33 cellular contexts compared by ENCODE assay signal in the genomic region with DNA sequence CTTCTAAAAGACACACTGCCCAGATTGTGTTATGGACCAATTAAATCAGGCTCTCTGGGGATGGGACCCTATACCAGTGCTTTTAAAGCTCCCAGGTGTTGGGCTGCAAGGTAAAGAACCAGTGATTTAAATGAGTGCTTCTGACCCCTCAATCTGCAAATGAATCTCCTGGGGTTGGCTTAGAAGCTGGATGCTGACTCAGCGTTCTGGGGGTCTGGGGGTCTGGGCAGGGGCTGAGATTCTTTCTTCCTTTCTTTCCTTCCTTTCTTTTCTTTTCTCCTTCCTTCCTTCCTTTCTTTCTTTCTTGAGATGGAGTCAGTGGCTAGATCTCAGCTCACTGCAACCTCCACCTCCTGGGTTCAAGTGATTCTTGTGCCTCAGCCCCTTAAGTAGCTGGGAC. TPM values are rescaled to one million over a fixed set of nuclear protein-coding genes. Genes with fewer than 3 reads are reported as not detected.
"Had no signal": no experiment of that assay in that cellular context is flagged by ENCODE, and none has a peak within 500 bp of the region (broad histone marks: within the 10 kb centered on the region; RNA-seq: fewer than 3 reads in every experiment).

No MANE protein-coding gene starts in this region.

- H3K36me3 Mint-ChIP-seq: activated CD4-positive, alpha-beta memory T cell treated with anti-CD3 and anti-CD28 coated beads for 36 hours; naive thymus-derived CD8-positive, alpha-beta T cell had no signal

- ATAC-seq: heart right ventricle; naive thymus-derived CD8-positive, alpha-beta T cell; T-helper 17 cell had no signal

- H3K27ac ChIP-seq: epithelial cell of prostate, esophagus squamous epithelium, neutrophil, prostate gland, sigmoid colon, tibial nerve, WERI-Rb-1 had no signal

- FAIRE-seq: small intestine had no signal

- H3K4me1 ChIP-seq: prostate gland had no signal

- H3K4me3 ChIP-seq: esophagus squamous epithelium, heart right ventricle, prostate gland, sigmoid colon, tibial nerve had no signal

- H3K4me1 Mint-ChIP-seq: activated CD4-positive, alpha-beta T cell treated with anti-CD3 and anti-CD28 coated beads, Interleukin-2, amount 10 ng/mL, durations not matched to agents 24 days and 14 days; activated T-helper 17 cell treated with anti-CD3 and anti-CD28 coated beads, Interleukin-2, amount 50 U/mL, for 72 hours; naive thymus-derived CD8-positive, alpha-beta T cell had no signal

- H3K4me3 Mint-ChIP-seq: activated CD4-positive, alpha-beta memory T cell treated with anti-CD3 and anti-CD28 coated beads for 36 hours; activated CD4-positive, alpha-beta T cell treated with anti-CD3 and anti-CD28 coated beads, Interleukin-2, amount 10 ng/mL, durations not matched to agents 24 days and 14 days; activated naive CD8-positive, alpha-beta T cell treated with anti-CD3 and anti-CD28 coated beads, Interleukin-2, amount 50 U/mL, for 24 hours; activated T-cell treated with anti-CD3 and anti-CD28 coated beads, Interleukin-2, amount 50 U/mL, for 24 hours; activated T-helper 17 cell treated with anti-CD3 and anti-CD28 coated beads, Interleukin-2, amount 50 U/mL, for 72 hours; T-helper 17 cell had no signal

- H3K9me3 Mint-ChIP-seq: activated CD4-positive, alpha-beta memory T cell treated with anti-CD3 and anti-CD28 coated beads for 36 hours; activated CD4-positive, alpha-beta T cell treated with anti-CD3 and anti-CD28 coated beads, Interleukin-2, amount 10 ng/mL, durations not matched to agents 24 days and 14 days; activated naive CD8-positive, alpha-beta T cell treated with anti-CD3 and anti-CD28 coated beads, Interleukin-2, amount 50 U/mL, for 24 hours; activated T-cell treated with anti-CD3 and anti-CD28 coated beads, Interleukin-2, amount 50 U/mL, for 24 hours; activated T-helper 17 cell treated with anti-CD3 and anti-CD28 coated beads, Interleukin-2, amount 50 U/mL, for 72 hours; naive thymus-derived CD8-positive, alpha-beta T cell had no signal

- DNase-seq: activated CD4-positive, alpha-beta memory T cell treated with anti-CD3 and anti-CD28 coated beads for 36 hours; activated CD4-positive, CD25-positive, alpha-beta regulatory T cell treated with anti-CD3 and anti-CD28 coated beads, Interleukin-2, amount 50 U/mL, for 72 hours; activated CD8-positive, alpha-beta memory T cell treated with anti-CD3 and anti-CD28 coated beads, Interleukin-2, amount 50 U/mL, for 48 hours; activated gamma-delta T cell treated with Interleukin-2 at 50 U/mL for 16 hours; activated naive CD4-positive, alpha-beta T cell treated with anti-CD3 and anti-CD28 coated beads, Interleukin-2, amount 50 U/mL, for 16 hours; activated T-cell treated with anti-CD3 and anti-CD28 coated beads, Interleukin-2, amount 50 U/mL, for 24 hours; amygdala; central memory CD4-positive, alpha-beta T cell; dermis blood vessel endothelial cell; effector CD4-positive, alpha-beta T cell; esophagus squamous epithelium; foreskin melanocyte; heart right ventricle; midbrain; naive thymus-derived CD8-positive, alpha-beta T cell; retina; sigmoid colon; small intestine; stimulated activated CD4-positive, alpha-beta T cell treated with anti-CD3 and anti-CD28 coated beads, Interleukin-4, amount 100 ng/mL, for 24 hours; stimulated activated naive CD4-positive, alpha-beta T cell treated with Interleukin-2 at 50 U/mL for 16 hours; T-helper 17 cell; T1000; WERI-Rb-1 had no signal

- H3K27ac Mint-ChIP-seq: activated CD4-positive, alpha-beta memory T cell treated with anti-CD3 and anti-CD28 coated beads for 36 hours; activated CD4-positive, alpha-beta T cell treated with anti-CD3 and anti-CD28 coated beads, Interleukin-2, amount 10 ng/mL, durations not matched to agents 24 days and 14 days; activated naive CD8-positive, alpha-beta T cell treated with anti-CD3 and anti-CD28 coated beads, Interleukin-2, amount 50 U/mL, for 24 hours; activated T-cell treated with anti-CD3 and anti-CD28 coated beads, Interleukin-2, amount 50 U/mL, for 24 hours; T-helper 17 cell had no signal

- H3K36me3 ChIP-seq: esophagus squamous epithelium, heart right ventricle, neutrophil, prostate gland, sigmoid colon, tibial nerve, WERI-Rb-1 had no signal

- H3K9me3 ChIP-seq: esophagus squamous epithelium, heart right ventricle, neutrophil, prostate gland, sigmoid colon, tibial nerve had no signal

RNA-seq across cellular contexts. Expression of gene TVP23A, which starts 2.0 kb away (rescaled TPM):
- total RNA-seq: activated CD4-positive, alpha-beta memory T cell treated with anti-CD3 and anti-CD28 coated beads for 36 hours; activated CD4-positive, alpha-beta T cell treated with anti-CD3 and anti-CD28 coated beads, Interleukin-2, amount 10 ng/mL, durations not matched to agents 24 days and 14 days; activated CD8-positive, alpha-beta memory T cell treated with anti-CD3 and anti-CD28 coated beads for 36 hours; dermis blood vessel endothelial cell; glomerular endothelial cell; naive thymus-derived CD8-positive, alpha-beta T cell; osteocyte; T-helper 17 cell had no signal

RNA-seq across cellular contexts. Expression of gene CIITA, which starts 56.5 kb away (rescaled TPM):
- total RNA-seq: osteocyte had no signal
